ENCODE assay signal across 20 cellular contexts in the genomic region with DNA sequence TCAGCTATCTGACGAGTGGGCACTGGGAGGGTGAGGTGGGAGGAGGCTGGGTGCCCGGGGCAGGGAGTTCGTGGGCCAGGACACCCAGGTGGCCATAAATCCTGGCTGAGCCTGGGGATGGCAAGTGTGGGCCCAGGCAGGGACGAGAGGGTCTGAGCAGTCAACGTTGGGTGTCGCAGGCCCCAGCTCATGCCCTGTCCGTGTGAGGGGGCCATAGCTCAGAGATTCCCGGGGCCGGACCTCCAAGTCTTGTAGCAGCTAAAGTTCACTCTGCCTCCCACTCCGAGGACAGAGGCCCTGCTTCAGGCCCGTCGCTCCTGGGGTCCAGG. TPM values are rescaled to one million over a fixed set of nuclear protein-coding genes. Genes with fewer than 3 reads are reported as not detected.
DNase-seq lines count a peak whose midpoint lies in the region; ATAC-seq, FAIRE-seq and TF ChIP-seq lines count a peak whose summit lies in the region.
"Had no signal": no experiment of that assay in that cellular context is flagged by ENCODE, and none has a peak within 500 bp of the region (broad histone marks: within the 10 kb centered on the region; RNA-seq: fewer than 3 reads in every experiment).

No MANE protein-coding gene starts in this region.

- H2AK5ac ChIP-seq in H1 (ENCODE audit: low read depth, low read length): no peak overlapping the region

- peaks cover 23% of the 10 kb centered on the region for H3K4me1 Mint-ChIP-seq in activated naive CD4-positive, alpha-beta T cell treated with anti-CD3 and anti-CD28 coated beads for 36 hours (ENCODE audit: low read depth)

- no peak overlapping the region for H3K14ac ChIP-seq in H1 (ENCODE audit: insufficient read length)

- no peak overlapping the region for H3K4me2 ChIP-seq in HCT116 (ENCODE audit: low read length)
- H3K4me2 ChIP-seq in H1 (ENCODE audit: insufficient read depth in 1 of 2, low read depth in 2 of 2, low read length in 2 of 2): no peak overlapping the region

- RAD21 ChIA-PET in HCT116 (lab: Charles Lee; ENCODE audit: low non-redundant PET in 1 of 2, low total read pairs in 2 of 2, uncharacterized antibody in 2 of 2, unreplicated experiment in 2 of 2): no interaction called here

- H4K91ac ChIP-seq in H1 (replicated peaks; ENCODE audit: insufficient read length, low read length): no peak overlapping the region

- TF ChIP-seq CTCF in HCT116 (IDR thresholded peaks at IDR 0.05 in 2 of 3, conservative IDR thresholded peaks at IDR 0.05 in 1 of 3; ENCODE audit: borderline replicate concordance in 1 of 3, insufficient read depth in 1 of 3, low read depth in 2 of 3, low read length in 2 of 3) (no peak), H1 (IDR thresholded peaks at IDR 0.05; ENCODE audit: control extremely low read depth in 1 of 3, insufficient read depth in 1 of 3, low read depth in 1 of 3, low read length in 3 of 3) (no peak)

- ATAC-seq in HCT116: no peak

- no peak overlapping the region for H3K4me3 Mint-ChIP-seq in activated naive CD4-positive, alpha-beta T cell treated with anti-CD3 and anti-CD28 coated beads for 36 hours
- H3K4me3 Mint-ChIP-seq: CD14-positive monocyte; CD4-positive, alpha-beta T cell; CD8-positive, alpha-beta memory T cell; HFFc6 had no signal

- no peak overlapping the region for H3K18ac ChIP-seq in H1 (ENCODE audit: extremely low read depth, low read length)

- peaks cover 39% of the 10 kb centered on the region for H3K79me2 ChIP-seq in HCT116 (ENCODE audit: insufficient read depth, low read length)
- H3K79me2 ChIP-seq in H1 (ENCODE audit: control insufficient read depth in 1 of 2, insufficient read depth in 2 of 2, low read length in 2 of 2): no peaks in the 10 kb centered on the region

- peaks cover 8 to 45% of the 10 kb centered on the region in 2 experiments; a peak in 2 of 4 replicates for H3K36me3 ChIP-seq in HCT116 (ENCODE audit: control insufficient read depth in 1 of 2, insufficient read depth in 2 of 2, low read length in 2 of 2)
- H3K36me3 ChIP-seq in SJCRH30: no peaks in the 10 kb centered on the region
- peaks cover 0 to 4% (median 0%) of the 10 kb centered on the region in 4 experiments; a peak in 1 of 8 replicates for H3K36me3 ChIP-seq in H1 (ENCODE audit: control insufficient read depth in 2 of 4, insufficient read depth in 4 of 4, low read length in 3 of 4)
- peaks cover 0 to 7% of the 10 kb centered on the region in 2 donors for H3K36me3 ChIP-seq in small intestine (ENCODE audit: control insufficient read depth in 2 of 2, insufficient read depth in 2 of 2, low read length in 2 of 2)

- no peak overlapping the region for H3K27ac ChIP-seq in HCT116 (ENCODE audit: low read depth, low read length)
- H3K27ac ChIP-seq in SJCRH30: peak overlapping the region; percentile 93
- no peak overlapping the region for H3K27ac ChIP-seq in H1 (ENCODE audit: low read depth, low read length)
- no peak overlapping the region for H3K27ac ChIP-seq in small intestine (ENCODE audit: low read depth in 1 of 2, low read length in 1 of 2)

- TF ChIP-seq EP300 in H1 (IDR thresholded peaks at IDR 0.05; ENCODE audit: borderline replicate concordance in 1 of 2, low read depth in 2 of 2, low read length in 2 of 2): no peak

- no peak overlapping the region for H2AFZ ChIP-seq in HCT116 (ENCODE audit: low read depth, low read length, poor library complexity, severe bottlenecking)
- H2AFZ ChIP-seq in H1 (ENCODE audit: low read length): no peak overlapping the region

- no peak overlapping the region for H2BK15ac ChIP-seq in H1 (ENCODE audit: low read length)

- no peaks in the 10 kb centered on the region for H3K9me3 Mint-ChIP-seq in activated naive CD4-positive, alpha-beta T cell treated with anti-CD3 and anti-CD28 coated beads for 36 hours
- H3K9me3 Mint-ChIP-seq: CD14-positive monocyte; CD4-positive, alpha-beta T cell; CD8-positive, alpha-beta memory T cell; HFFc6 had no signal

- no peak for TF ChIP-seq POLR2A in HCT116 (IDR thresholded peaks at IDR 0.05; ENCODE audit: borderline replicate concordance, extremely low read depth, insufficient read depth, insufficient read length)
- no peak for TF ChIP-seq POLR2A in H1 (IDR thresholded peaks at IDR 0.05; ENCODE audit: control extremely low read depth in 1 of 2, low read depth in 2 of 2, low read length in 2 of 2)

- no peaks in the 10 kb centered on the region for H3K36me3 Mint-ChIP-seq in activated naive CD4-positive, alpha-beta T cell treated with anti-CD3 and anti-CD28 coated beads for 36 hours (ENCODE audit: low read depth)

- H3K56ac ChIP-seq in H1 (replicated peaks; ENCODE audit: insufficient read length, low read depth, low read length): no peak overlapping the region

- intact Hi-C loops in HCT116 (cut with micrococcal nuclease): no loop called here
- intact Hi-C loops in activated naive CD4-positive, alpha-beta T cell treated with anti-CD3 and anti-CD28 coated beads for 36 hours (cut with micrococcal nuclease): no loop called here

- POLR2A ChIA-PET in HCT116 (lab: Charles Lee) (no interaction called here), H1 (lab: Charles Lee; ENCODE audit: partially characterized antibody) (interaction anchor here (2.0 kb wide), 1 partner anchor 69 kb away, joined by 5 read pairs; no protein-coding TSS in a partner anchor)

- no peak for FAIRE-seq in H1 (lab: Jason Lieb, UNC)
- FAIRE-seq in small intestine (lab: Jason Lieb, UNC): no peak
- FAIRE-seq: D721Med, G401.6 had no signal

- no peak overlapping the region for H4K5ac ChIP-seq in H1 (ENCODE audit: insufficient read length, low read depth, low read length)

- peak overlapping the region; percentile 14; the same call in 1 of the 2 replicates for H4K8ac ChIP-seq in H1 (ENCODE audit: extremely low read depth, insufficient read depth, low read length)

- H2BK120ac ChIP-seq in H1 (replicated peaks; ENCODE audit: low read depth, low read length): no peak overlapping the region

- no TSS peak for BruUV-seq in HCT116 (replicated peaks; lab: Mats Ljungman, UMichigan)

- DNase-seq in HCT116 (ENCODE audit: low read depth, low spot score) (no peak), SJCRH30 (no peak), H1 (ENCODE audit: low read depth in 1 of 2, low spot score in 2 of 2) (no peak), DMS 273 (lab: John Stamatoyannopoulos, UW; ENCODE audit: unreplicated experiment) (no peak), small intestine (no peak)
- DNase-seq in activated naive CD4-positive, alpha-beta T cell treated with anti-CD3 and anti-CD28 coated beads for 36 hours: no peak
- DNase-seq: CD4-positive, alpha-beta T cell; CD8-positive, alpha-beta memory T cell; DMS153; DND-41; GOT3; H7; HCEC 1CT; HFFc6 had no signal

- no peak overlapping the region for H2BK12ac ChIP-seq in H1 (ENCODE audit: low read depth, low read length)

- H3K9ac ChIP-seq in HCT116 (ENCODE audit: low read length): no peak overlapping the region
- H3K9ac ChIP-seq in H1 (replicated peaks in 1 of 4; ENCODE audit: extremely low read depth in 1 of 4, low read depth in 3 of 4, low read length in 3 of 4): no peak overlapping the region

- no peak overlapping the region for H3K4ac ChIP-seq in H1 (replicated peaks; ENCODE audit: insufficient read length, low read depth, low read length)

- CTCF ChIA-PET in HCT116 (lab: Charles Lee) (no interaction called here), H1 (lab: Charles Lee; ENCODE audit: partially characterized antibody) (interaction anchor here (0.6 to 10.0 kb wide), 5 partner anchors 14 to 426 kb away, joined by 3 to 251 read pairs (median 4); no protein-coding TSS in a partner anchor)
- CTCF ChIA-PET in activated naive CD4-positive, alpha-beta T cell treated with anti-CD3 and anti-CD28 coated beads for 36 hours (lab: Charles Lee): no interaction called here

- WGBS in H1 (ENCODE audit: extremely low coverage in 1 of 2, insufficient coverage in 1 of 2, insufficient read length in 1 of 2, insufficient replicate concordance in 2 of 2, low coverage in 1 of 2, low lambda C conversion rate in 2 of 2, missing lambda C conversion rate in 1 of 2), 2 experiments: 91% methylated on average over 7 of the region's 12 CpGs; no CpG with 5 or more reads in 1 of the 2 experiments
- WGBS in small intestine, 3 donors: 92 to 94% (median 92%) methylated on average over 12 of the region's 12 CpGs

- H3K27ac Mint-ChIP-seq in activated naive CD4-positive, alpha-beta T cell treated with anti-CD3 and anti-CD28 coated beads for 36 hours: no peak overlapping the region
- H3K27ac Mint-ChIP-seq: CD14-positive monocyte; CD4-positive, alpha-beta T cell; HFFc6 had no signal

- no peak overlapping the region for H2BK20ac ChIP-seq in H1 (ENCODE audit: low read length)

- H3K4me3 ChIP-seq in HCT116 (replicated peaks in 1 of 2; ENCODE audit: low read depth in 1 of 2, low read length in 2 of 2) (no peak overlapping the region), SJCRH30 (no peak overlapping the region), H1 (ENCODE audit: extremely low read depth in 1 of 4, insufficient read depth in 2 of 4, low read depth in 3 of 4, low read length in 4 of 4) (no peak overlapping the region), small intestine (ENCODE audit: low read depth in 1 of 2, low read length in 2 of 2) (no peak overlapping the region)

- no peaks in the 10 kb centered on the region for H3K9me3 ChIP-seq in HCT116 (ENCODE audit: control insufficient read depth in 1 of 2, insufficient read depth in 1 of 2, low read depth in 1 of 2, low read length in 2 of 2)
- no peaks in the 10 kb centered on the region for H3K9me3 ChIP-seq in SJCRH30 (replicated peaks)
- no peaks in the 10 kb centered on the region for H3K9me3 ChIP-seq in H1 (ENCODE audit: insufficient read depth in 2 of 2, low read depth in 1 of 2, low read length in 1 of 2)
- no peaks in the 10 kb centered on the region for H3K9me3 ChIP-seq in small intestine (ENCODE audit: control insufficient read depth, low read depth)

- no peak overlapping the region for H2BK5ac ChIP-seq in H1 (ENCODE audit: low read depth, low read length)

- no peak overlapping the region for H3K23ac ChIP-seq in H1 (ENCODE audit: insufficient read length)

- H3K9me2 ChIP-seq in HCT116 (ENCODE audit: insufficient read depth): no peaks in the 10 kb centered on the region

- H3K23me2 ChIP-seq in H1 (ENCODE audit: low read depth, low read length): no peaks in the 10 kb centered on the region

- H3K4me1 ChIP-seq in HCT116 (ENCODE audit: control insufficient read depth in 1 of 2, insufficient read depth in 2 of 2, low read length in 2 of 2): peaks cover 0 to 14% of the 10 kb centered on the region in 2 experiments; a peak in 1 of 4 replicates
- peaks cover 40% of the 10 kb centered on the region for H3K4me1 ChIP-seq in SJCRH30
- H3K4me1 ChIP-seq in H1 (replicated peaks in 1 of 4; ENCODE audit: control insufficient read depth in 3 of 4, insufficient read depth in 4 of 4, low read length in 3 of 4): peaks cover 0 to 11% (median 7%) of the 10 kb centered on the region in 4 experiments; a peak in 4 of 7 replicates
- no peaks in the 10 kb centered on the region for H3K4me1 ChIP-seq in small intestine (ENCODE audit: control insufficient read depth in 2 of 2, insufficient read depth in 1 of 2, low read depth in 1 of 2, low read length in 1 of 2)

- H3K27me3 Mint-ChIP-seq in activated naive CD4-positive, alpha-beta T cell treated with anti-CD3 and anti-CD28 coated beads for 36 hours (ENCODE audit: low read depth): no peaks in the 10 kb centered on the region
- H3K27me3 Mint-ChIP-seq: CD4-positive, alpha-beta T cell; CD8-positive, alpha-beta memory T cell had no signal

- H4K20me1 ChIP-seq in HCT116 (ENCODE audit: insufficient read depth) (peaks cover 5% of the 10 kb centered on the region; the same call in 1 of the 2 replicates), H1 (replicated peaks in 1 of 2; ENCODE audit: control insufficient read depth in 1 of 2, insufficient read depth in 2 of 2, low read length in 2 of 2) (peaks cover 0 to 7% of the 10 kb centered on the region in 2 experiments)

- H3K27me3 ChIP-seq in HCT116 (ENCODE audit: insufficient read depth, low read length) (no peaks in the 10 kb centered on the region), SJCRH30 (no peaks in the 10 kb centered on the region), H1 (replicated peaks in 1 of 4; ENCODE audit: control insufficient read depth in 3 of 4, extremely low read depth in 1 of 4, insufficient read depth in 3 of 4, low read length in 3 of 4) (no peaks in the 10 kb centered on the region), small intestine (ENCODE audit: control insufficient read depth in 2 of 2, insufficient read depth in 2 of 2, low read length in 2 of 2) (no peaks in the 10 kb centered on the region)

- TF ChIP-seq RAD21 in HCT116 (IDR thresholded peaks at IDR 0.05; ENCODE audit: low read depth) (no peak), H1 (IDR thresholded peaks at IDR 0.05 in 1 of 2, conservative IDR thresholded peaks at IDR 0.05 in 1 of 2; ENCODE audit: low read depth in 2 of 2, low read length in 2 of 2) (no peak)

- no peaks in the 10 kb centered on the region for H3K79me1 ChIP-seq in H1 (ENCODE audit: low read depth, low read length)

RNA-seq across cellular contexts. Expression of a gene that starts 34.4 kb away (rescaled TPM):
- 71.3 TPM for total RNA-seq in HCT116 (2021; ENCODE audit: unreplicated experiment)
- 40.4 and 63.0 TPM in 2 replicates for polyA plus RNA-seq in HCT116 (2012)
- total RNA-seq in SJCRH30 (2014; rRNA removed; shearing (Covaris generic)): 10.3 and 11.5 TPM in 2 replicates
- total RNA-seq in H1 (2021; fragmentation: NEBNext Ultra II Directional; extraction: Animal tissue kit (Norgen Biotek cat#: 25700)): 42.9 and 49.7 TPM in 2 replicates
- polyA plus RNA-seq in H1 (2011; rRNA removed) (32.7 and 45.4 TPM in 2 replicates), small intestine (10 to 100 TPM; 10.1 to 15.0 (median 12.4) TPM)
- 29.7 TPM for polyA plus RNA-seq in H1 (2011; cell fraction: cytosol; rRNA removed)
- 60.2 TPM for polyA plus RNA-seq in H1 (2011; cell fraction: nucleus; rRNA removed)
- 22.3 to 36.0 TPM (median 28.1 TPM) in 4 replicates for polyA plus RNA-seq in H1 (2012, experiment 1 of 2)
- polyA plus RNA-seq in H1 (2012, experiment 2 of 2): 31.0 TPM
- 62.2 TPM for polyA plus RNA-seq in H1 (2013, experiment 1 of 2)
- polyA plus RNA-seq in H1 (2013, experiment 2 of 2): 60.5 TPM
- 10.7 and 10.9 TPM in 2 replicates for polyA minus RNA-seq in H1 (2011; rRNA and poly(A)+ RNA removed)
- 19.5 TPM for polyA minus RNA-seq in H1 (2011; cell fraction: cytosol; rRNA and poly(A)+ RNA removed)
- 20.0 TPM for polyA minus RNA-seq in H1 (2011; cell fraction: nucleus; rRNA and poly(A)+ RNA removed)
- 10 to 100 TPM; 46.1 to 48.1 TPM for total RNA-seq in activated naive CD4-positive, alpha-beta T cell treated with anti-CD3 and anti-CD28 coated beads for 36 hours

RNA-seq across cellular contexts. Expression of a gene that starts 34.5 kb away (rescaled TPM):
- total RNA-seq in HCT116 (2021; ENCODE audit: unreplicated experiment): 39.4 TPM
- 21.5 and 22.1 TPM in 2 replicates for polyA plus RNA-seq in HCT116 (2012)
- 10.4 and 10.7 TPM in 2 replicates for total RNA-seq in SJCRH30 (2014; rRNA removed; shearing (Covaris generic))
- 28.7 and 31.2 TPM in 2 replicates for total RNA-seq in H1 (2021; fragmentation: NEBNext Ultra II Directional; extraction: Animal tissue kit (Norgen Biotek cat#: 25700))
- polyA plus RNA-seq in H1 (2011; rRNA removed): 29.8 and 36.6 TPM in 2 replicates
- polyA plus RNA-seq in H1 (2011; cell fraction: cytosol; rRNA removed): 33.3 TPM
- polyA plus RNA-seq in H1 (2011; cell fraction: nucleus; rRNA removed): 86.5 TPM
- 11.9 to 24.8 TPM (median 22.4 TPM) in 4 replicates for polyA plus RNA-seq in H1 (2012, experiment 1 of 2)
- polyA plus RNA-seq in H1 (2012, experiment 2 of 2): 21.8 TPM
- polyA plus RNA-seq in H1 (2013, experiment 1 of 2): 24.2 TPM
- polyA plus RNA-seq in H1 (2013, experiment 2 of 2): 22.1 TPM
- 11.7 and 12.3 TPM in 2 replicates for polyA minus RNA-seq in H1 (2011; rRNA and poly(A)+ RNA removed)
- 23.6 TPM for polyA minus RNA-seq in H1 (2011; cell fraction: cytosol; rRNA and poly(A)+ RNA removed)
- 24.6 TPM for polyA minus RNA-seq in H1 (2011; cell fraction: nucleus; rRNA and poly(A)+ RNA removed)
- 10 to 100 TPM; 33.6 to 35.3 TPM for total RNA-seq in activated naive CD4-positive, alpha-beta T cell treated with anti-CD3 and anti-CD28 coated beads for 36 hours
- 10 to 100 TPM in 2 of 3 donors, 1 to 10 TPM in 1; 9.2 to 15.1 (median 13.5) TPM for polyA plus RNA-seq in small intestine

RNA-seq across cellular contexts. Expression of a gene that starts 44.3 kb away (rescaled TPM):
- total RNA-seq in HCT116 (2021; ENCODE audit: unreplicated experiment): 224 TPM
- 198 and 280 TPM in 2 replicates for polyA plus RNA-seq in HCT116 (2012)
- 23.8 and 28.1 TPM in 2 replicates for total RNA-seq in SJCRH30 (2014; rRNA removed; shearing (Covaris generic))
- total RNA-seq in H1 (2021; fragmentation: NEBNext Ultra II Directional; extraction: Animal tissue kit (Norgen Biotek cat#: 25700)): 63.6 and 67.5 TPM in 2 replicates
- polyA plus RNA-seq in H1 (2011; rRNA removed) (42.3 and 62.6 TPM in 2 replicates), small intestine (10 to 100 TPM; 22.8 to 95.0 (median 27.8) TPM)
- 43.1 TPM for polyA plus RNA-seq in H1 (2011; cell fraction: cytosol; rRNA removed)
- 361 TPM for polyA plus RNA-seq in H1 (2011; cell fraction: nucleus; rRNA removed)
- polyA plus RNA-seq in H1 (2012, experiment 1 of 2): 37.5 to 75.6 TPM (median 65.9 TPM) in 4 replicates
- polyA plus RNA-seq in H1 (2012, experiment 2 of 2): 43.7 TPM
- 76.1 TPM for polyA plus RNA-seq in H1 (2013, experiment 1 of 2)
- 73.2 TPM for polyA plus RNA-seq in H1 (2013, experiment 2 of 2)
- 19.7 and 34.2 TPM in 2 replicates for polyA minus RNA-seq in H1 (2011; rRNA and poly(A)+ RNA removed)
- polyA minus RNA-seq in H1 (2011; cell fraction: cytosol; rRNA and poly(A)+ RNA removed): 33.0 TPM
- polyA minus RNA-seq in H1 (2011; cell fraction: nucleus; rRNA and poly(A)+ RNA removed): 63.0 TPM
- total RNA-seq in activated naive CD4-positive, alpha-beta T cell treated with anti-CD3 and anti-CD28 coated beads for 36 hours: 10 to 100 TPM; 78.2 to 80.1 TPM

RNA-seq across cellular contexts. Expression of a gene that starts 54.4 kb away (rescaled TPM):
- 2.2 TPM for total RNA-seq in HCT116 (2021; ENCODE audit: unreplicated experiment)
- 1.8 and 2.3 TPM in 2 replicates for polyA plus RNA-seq in HCT116 (2012)
- 0.47 and 0.56 TPM in 2 replicates for total RNA-seq in SJCRH30 (2014; rRNA removed; shearing (Covaris generic))
- total RNA-seq in H1 (2021; fragmentation: NEBNext Ultra II Directional; extraction: Animal tissue kit (Norgen Biotek cat#: 25700)): 8.5 and 8.7 TPM in 2 replicates
- polyA plus RNA-seq in H1 (2011; rRNA removed) (13.3 and 15.8 TPM in 2 replicates), small intestine (1 to 10 TPM in 1 of 3 donors, under 1 TPM in 2; 0.45 to 3.2 (median 0.72) TPM)
- polyA plus RNA-seq in H1 (2011; cell fraction: cytosol; rRNA removed): 9.4 TPM
- 11.3 TPM for polyA plus RNA-seq in H1 (2011; cell fraction: nucleus; rRNA removed)
- 5.5 to 8.7 TPM (median 8.3 TPM) in 4 replicates for polyA plus RNA-seq in H1 (2012, experiment 1 of 2)
- 9.6 TPM for polyA plus RNA-seq in H1 (2012, experiment 2 of 2)
- 9.0 TPM for polyA plus RNA-seq in H1 (2013, experiment 1 of 2)
- 9.0 TPM for polyA plus RNA-seq in H1 (2013, experiment 2 of 2)
- 4.3 and 5.2 TPM in 2 replicates for polyA minus RNA-seq in H1 (2011; rRNA and poly(A)+ RNA removed)
- polyA minus RNA-seq in H1 (2011; cell fraction: cytosol; rRNA and poly(A)+ RNA removed): 7.3 TPM
- 4.7 TPM for polyA minus RNA-seq in H1 (2011; cell fraction: nucleus; rRNA and poly(A)+ RNA removed)
- 1 to 10 TPM; 2.9 to 3.0 TPM for total RNA-seq in activated naive CD4-positive, alpha-beta T cell treated with anti-CD3 and anti-CD28 coated beads for 36 hours
- total RNA-seq: A172, A673, HFFc6 had no signal
- polyA plus RNA-seq: BJ had no signal
